16 cellular contexts compared by ENCODE assay signal in the genomic region with DNA sequence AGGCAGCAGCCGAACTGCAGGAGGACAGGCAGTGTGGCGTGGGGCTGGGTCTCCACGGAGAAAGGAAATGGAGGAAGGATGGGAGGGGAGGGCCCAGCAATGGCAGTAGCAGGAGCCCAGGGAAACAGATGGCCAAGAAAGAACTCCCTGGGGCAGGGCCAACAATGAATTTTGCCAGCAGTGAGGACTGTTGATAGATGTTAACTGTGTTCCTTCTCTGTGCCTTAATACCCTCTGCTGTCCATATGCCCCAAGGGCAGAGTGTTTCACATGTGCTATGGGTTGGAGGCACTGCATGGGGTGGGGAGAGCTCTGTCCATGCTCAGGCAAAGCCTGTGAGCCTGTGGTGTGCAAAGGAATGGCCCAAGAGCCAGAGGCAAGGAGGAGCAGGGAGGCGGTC.
DNase-seq lines count a peak whose midpoint lies in the region; ATAC-seq and TF ChIP-seq lines count a peak whose summit lies in the region.
"Had no signal": no experiment of that assay in that cellular context is flagged by ENCODE, and none has a peak within 500 bp of the region (broad histone marks: within the 10 kb centered on the region; RNA-seq: fewer than 3 reads in every experiment).

No MANE protein-coding gene starts in this region.

- H3K27ac ChIP-seq in uterus (no peak overlapping the region), brain microvascular endothelial cell (no peak overlapping the region)
- H3K27ac ChIP-seq: GM23248, PC-9 had no signal

- no peak overlapping the region for H3K9ac ChIP-seq in Loucy (ENCODE audit: low read depth, low read length, poor library complexity, severe bottlenecking)
- H3K9ac ChIP-seq: GM23248 had no signal

- H3K36me3 ChIP-seq in Loucy (ENCODE audit: insufficient read depth, low read length) (no peaks in the 10 kb centered on the region), uterus (no peaks in the 10 kb centered on the region), brain microvascular endothelial cell (replicated peaks) (no peaks in the 10 kb centered on the region)

- POLR2A ChIA-PET in naive thymus-derived CD8-positive, alpha-beta T cell (lab: Charles Lee): interaction anchor here (0.6 to 7.6 kb wide), 4 partner anchors 9 to 16 kb away, joined by 3 to 60 read pairs (median 29); no protein-coding TSS in a partner anchor

- 0 out of 2 replicates have a peak overlapping the region, but pooled peaks have one; percentile 39 for H2AFZ ChIP-seq in Loucy (ENCODE audit: low read length)
- H2AFZ ChIP-seq: GM23248, PC-9 had no signal

- no peaks in the 10 kb centered on the region for H3K27me3 ChIP-seq in Loucy (ENCODE audit: insufficient read depth, low read length, poor library complexity, severe bottlenecking)
- H3K27me3 ChIP-seq in uterus: no peaks in the 10 kb centered on the region
- no peaks in the 10 kb centered on the region for H3K27me3 ChIP-seq in brain microvascular endothelial cell (replicated peaks)

- H3K27me3 Mint-ChIP-seq in T-helper 1 cell treated with Interleukin-12 subunit alpha and Interleukin-12 subunit beta and Interleukin-4 antibody, amounts not matched to agents 30 μg/mL and 1 μg/mL, for 36 hours (ENCODE audit: low read depth): no peaks in the 10 kb centered on the region
- no peaks in the 10 kb centered on the region for H3K27me3 Mint-ChIP-seq in effector memory CD8-positive, alpha-beta T cell
- no peaks in the 10 kb centered on the region for H3K27me3 Mint-ChIP-seq in naive thymus-derived CD8-positive, alpha-beta T cell
- H3K27me3 Mint-ChIP-seq: stimulated activated memory B cell treated with anti-CD40 and anti-IgM and Interleukin-4, amounts not matched to agents 10 μg/mL and 1 μg/mL and 100 μg/mL, for 72 hours had no signal

- peaks cover 3% of the 10 kb centered on the region for H3F3A ChIP-seq in Loucy (ENCODE audit: low read depth)

- H3K36me3 Mint-ChIP-seq in T-helper 1 cell treated with Interleukin-12 subunit alpha and Interleukin-12 subunit beta and Interleukin-4 antibody, amounts not matched to agents 30 μg/mL and 1 μg/mL, for 36 hours (ENCODE audit: low read depth): peaks cover 29% of the 10 kb centered on the region
- H3K36me3 Mint-ChIP-seq in effector memory CD8-positive, alpha-beta T cell (ENCODE audit: insufficient read depth): no peaks in the 10 kb centered on the region
- peaks cover 0 to 24% (median 21%) of the 10 kb centered on the region in 3 donors for H3K36me3 Mint-ChIP-seq in naive thymus-derived CD8-positive, alpha-beta T cell
- H3K36me3 Mint-ChIP-seq: stimulated activated memory B cell treated with anti-CD40 and anti-IgM and Interleukin-4, amounts not matched to agents 10 μg/mL and 1 μg/mL and 100 μg/mL, for 72 hours had no signal

- in situ Hi-C loops in brain microvascular endothelial cell (cut with HindIII; ENCODE audit: low pct_ligation_motif_present, low sequenced_read_pairs): no loop called here

- H3K9me3 Mint-ChIP-seq in T-helper 1 cell treated with Interleukin-12 subunit alpha and Interleukin-12 subunit beta and Interleukin-4 antibody, amounts not matched to agents 30 μg/mL and 1 μg/mL, for 36 hours: peaks cover 29% of the 10 kb centered on the region
- peaks cover 8 to 18% of the 10 kb centered on the region in 2 donors for H3K9me3 Mint-ChIP-seq in effector memory CD8-positive, alpha-beta T cell
- peaks cover 16 to 25% (median 21%) of the 10 kb centered on the region in 9 donors for H3K9me3 Mint-ChIP-seq in naive thymus-derived CD8-positive, alpha-beta T cell

- TF ChIP-seq CTCF in Loucy (conservative IDR thresholded peaks at IDR 0.05; ENCODE audit: low read length): no peak
- TF ChIP-seq CTCF in uterus (IDR thresholded peaks at IDR 0.05): no peak
- no peak for TF ChIP-seq CTCF in brain microvascular endothelial cell (IDR thresholded peaks at IDR 0.05; ENCODE audit: low read depth, low read length, missing control alignments)

- DNase-seq in T-helper 1 cell (no peak), uterus (no peak), brain microvascular endothelial cell (no peak)
- DNase-seq in effector memory CD8-positive, alpha-beta T cell: no peak
- no peak for DNase-seq in naive thymus-derived CD8-positive, alpha-beta T cell
- DNase-seq: activated CD4-positive, CD25-positive, alpha-beta regulatory T cell treated with anti-CD3 and anti-CD28 coated beads, Interleukin-2, amount 50 U/mL, for 72 hours; activated T-cell treated with anti-CD3 and anti-CD28 coated beads, Interleukin-2, amount 50 U/mL, for 1 hour; amygdala; cortex of kidney; GM23248; mammary epithelial cell; PC-9 had no signal

- no peaks in the 10 kb centered on the region for H4K20me1 ChIP-seq in Loucy (ENCODE audit: insufficient read depth, low read length, poor library complexity, severe bottlenecking)

- H3K4me1 ChIP-seq in Loucy (ENCODE audit: insufficient read depth, low read length, poor library complexity, severe bottlenecking): peaks cover 38% of the 10 kb centered on the region
- H3K4me1 ChIP-seq in uterus: no peaks in the 10 kb centered on the region

- intact Hi-C loops in uterus (cut with DNase I; ENCODE audit: low total_unique reads): no loop called here

- no peaks in the 10 kb centered on the region for H3K9me2 ChIP-seq in Loucy (replicated peaks; ENCODE audit: low read depth, low read length)

- H3K4me3 Mint-ChIP-seq in T-helper 1 cell treated with Interleukin-12 subunit alpha and Interleukin-12 subunit beta and Interleukin-4 antibody, amounts not matched to agents 30 μg/mL and 1 μg/mL, for 36 hours: no peak overlapping the region
- no peak overlapping the region for H3K4me3 Mint-ChIP-seq in effector memory CD8-positive, alpha-beta T cell
- H3K4me3 Mint-ChIP-seq in naive thymus-derived CD8-positive, alpha-beta T cell: no peak overlapping the region
- H3K4me3 Mint-ChIP-seq: stimulated activated memory B cell treated with anti-CD40 and anti-IgM and Interleukin-4, amounts not matched to agents 10 μg/mL and 1 μg/mL and 100 μg/mL, for 72 hours had no signal

- ATAC-seq in effector memory CD8-positive, alpha-beta T cell (replicated peaks): no peak
- ATAC-seq in naive thymus-derived CD8-positive, alpha-beta T cell: no peak
- no peak for ATAC-seq in GM18861 (IDR thresholded peaks at IDR 0.05; ENCODE audit: unreplicated experiment)
- ATAC-seq: stimulated activated memory B cell treated with anti-CD40 and anti-IgM and Interleukin-4, amounts not matched to agents 10 μg/mL and 1 μg/mL and 100 μg/mL, for 72 hours had no signal

- peaks cover 36% of the 10 kb centered on the region for H3K4me1 Mint-ChIP-seq in T-helper 1 cell treated with Interleukin-12 subunit alpha and Interleukin-12 subunit beta and Interleukin-4 antibody, amounts not matched to agents 30 μg/mL and 1 μg/mL, for 36 hours (ENCODE audit: low read depth)
- H3K4me1 Mint-ChIP-seq in effector memory CD8-positive, alpha-beta T cell (ENCODE audit: low read depth in 2 of 2): peaks cover 39 to 44% of the 10 kb centered on the region in 2 donors
- peaks cover 31 to 58% (median 49%) of the 10 kb centered on the region in 4 donors for H3K4me1 Mint-ChIP-seq in naive thymus-derived CD8-positive, alpha-beta T cell

- no peak overlapping the region for H3K4me2 ChIP-seq in Loucy (ENCODE audit: low read depth, low read length, poor library complexity, severe bottlenecking)
- H3K4me2 ChIP-seq: PC-9 had no signal

- H3K79me2 ChIP-seq in Loucy (ENCODE audit: insufficient read depth, low read length): no peaks in the 10 kb centered on the region

- no peak for TF ChIP-seq POLR2A in uterus (IDR thresholded peaks at IDR 0.05)

- no peak overlapping the region for H3K4me3 ChIP-seq in Loucy (ENCODE audit: low read length, poor library complexity, severe bottlenecking)
- H3K4me3 ChIP-seq in uterus: no peak overlapping the region
- H3K4me3 ChIP-seq in brain microvascular endothelial cell (ENCODE audit: low read depth, low read length): no peak overlapping the region
- H3K4me3 ChIP-seq: GM23248, PC-9 had no signal

- peak overlapping the region; percentile 47 for H3K27ac Mint-ChIP-seq in T-helper 1 cell treated with Interleukin-12 subunit alpha and Interleukin-12 subunit beta and Interleukin-4 antibody, amounts not matched to agents 30 μg/mL and 1 μg/mL, for 36 hours
- peak overlapping the region; percentile 57 to 74 for H3K27ac Mint-ChIP-seq in effector memory CD8-positive, alpha-beta T cell
- H3K27ac Mint-ChIP-seq in naive thymus-derived CD8-positive, alpha-beta T cell: peak overlapping the region; percentile 21 to 95 (median 64)
- H3K27ac Mint-ChIP-seq: stimulated activated memory B cell treated with anti-CD40 and anti-IgM and Interleukin-4, amounts not matched to agents 10 μg/mL and 1 μg/mL and 100 μg/mL, for 72 hours had no signal

- H3K9me3 ChIP-seq in Loucy (ENCODE audit: insufficient read depth, low read depth, low read length) (peaks cover 10% of the 10 kb centered on the region), uterus (no peaks in the 10 kb centered on the region)
